ENCODE assay signal across 8 cellular contexts in genomic region chr4:3949916-3950315, GRCh38.
DNase-seq lines count a peak whose midpoint lies in the region; FAIRE-seq and TF ChIP-seq lines count a peak whose summit lies in the region.
"Not testable (repeated sequence)": the region's sequence is repeated elsewhere in the genome, so short reads cannot be mapped to it uniquely, and the experiment has no call there.

No MANE protein-coding gene starts in this region.

- not testable (repeated sequence) for TF ChIP-seq POLR2A in endothelial cell of umbilical vein (IDR thresholded peaks at IDR 0.05; ENCODE audit: low read depth, low read length)

- H3K36me3 Mint-ChIP-seq in activated naive CD4-positive, alpha-beta T cell treated with anti-CD3 and anti-CD28 coated beads for 36 hours (ENCODE audit: low read depth) = peaks cover 15% of the 10 kb centered on the region

- peak; percentile 14 for DNase-seq in A673 (ENCODE audit: low spot score)
- DNase-seq in GM03348 (ENCODE audit: low spot score) = peak; percentile 41
- peak; percentile 38 for DNase-seq in LHCN-M2 (ENCODE audit: low read depth)
- DNase-seq in RPMI8226 = peak; percentile 31
- peak; percentile 18 for DNase-seq in activated naive CD4-positive, alpha-beta T cell treated with anti-CD3 and anti-CD28 coated beads for 36 hours
- DNase-seq in endothelial cell of umbilical vein (ENCODE audit: low read depth, low spot score) = peak; percentile 20
- DNase-seq in hepatocyte (ENCODE audit: low spot score) = peak; percentile 61
- peak; percentile 37 for DNase-seq in osteoblast (ENCODE audit: insufficient read length, low spot score, missing footprints)

- not testable (repeated sequence) for H3K9me2 ChIP-seq in hepatocyte (replicated peaks; ENCODE audit: insufficient read depth)

- POLR2A ChIA-PET in A673 (lab: Charles Lee; ENCODE audit: low non-redundant PET); endothelial cell of umbilical vein (lab: Charles Lee): not testable (repeated sequence)

- dilution Hi-C loops in endothelial cell of umbilical vein (cut with MboI; ENCODE audit: extremely low pct_ligation_motif_present, low sequenced_read_pairs) = not testable (repeated sequence)

- H3K9me1 ChIP-seq in endothelial cell of umbilical vein (replicated peaks; ENCODE audit: control insufficient read depth, extremely low read depth, insufficient read depth, low read length) = not testable (repeated sequence)

- not testable (repeated sequence) for H3K27ac ChIP-seq in A673 (ENCODE audit: low read depth, low read length, poor library complexity, severe bottlenecking); endothelial cell of umbilical vein (ENCODE audit: insufficient read depth, low read depth, low read length); hepatocyte; osteoblast (ENCODE audit: low read depth, low read length)

- not testable (repeated sequence) for BruUV-seq in A673 (replicated peaks; lab: Mats Ljungman, UMichigan); endothelial cell of umbilical vein (replicated peaks; lab: Mats Ljungman, UMichigan)

- not testable (repeated sequence) for H3K4me2 ChIP-seq in endothelial cell of umbilical vein (ENCODE audit: insufficient read depth, low read length); hepatocyte; osteoblast (ENCODE audit: insufficient read depth, low read length)

- not testable (repeated sequence) for H4K20me1 ChIP-seq in endothelial cell of umbilical vein (replicated peaks; ENCODE audit: control insufficient read depth, extremely low read depth, insufficient read depth, low read length); hepatocyte (ENCODE audit: insufficient read depth, poor library complexity, severe bottlenecking); osteoblast (ENCODE audit: insufficient read depth, low read length)

- H3K79me2 ChIP-seq in endothelial cell of umbilical vein (ENCODE audit: control insufficient read depth, insufficient read depth, low read length); hepatocyte; osteoblast (ENCODE audit: insufficient read depth, low read length): not testable (repeated sequence)

- not testable (repeated sequence) for H3K4me3 ChIP-seq in A673 (ENCODE audit: low read depth, low read length, poor library complexity, severe bottlenecking); endothelial cell of umbilical vein (replicated peaks in 1 of 3; ENCODE audit: insufficient read depth in 1 of 3, low read depth in 1 of 3, low read length in 3 of 3); hepatocyte; osteoblast (ENCODE audit: insufficient read depth, low read length)

- 56% methylated on average over 5 of the region's 5 CpGs for WGBS in hepatocyte (ENCODE audit: low lambda C conversion rate, missing lambda C conversion rate)

- H3K36me3 ChIP-seq in A673 (ENCODE audit: insufficient read depth, low read length, poor library complexity, severe bottlenecking); endothelial cell of umbilical vein (ENCODE audit: control insufficient read depth in 2 of 2, extremely low read depth in 1 of 2, insufficient read depth in 2 of 2, low read length in 2 of 2); hepatocyte (replicated peaks; ENCODE audit: insufficient read depth, low read depth); osteoblast (ENCODE audit: insufficient read depth, low read length): not testable (repeated sequence)

- not testable (repeated sequence) for H3K4me1 ChIP-seq in A673 (ENCODE audit: insufficient read depth, low read length, poor library complexity, severe bottlenecking); endothelial cell of umbilical vein (ENCODE audit: control insufficient read depth, extremely low read depth, insufficient read depth, low read length); hepatocyte (ENCODE audit: insufficient read depth)
- H3K4me1 ChIP-seq in osteoblast (ENCODE audit: insufficient read depth, low read length) = peaks cover 16% of the 10 kb centered on the region

- not testable (repeated sequence) for H3K27ac Mint-ChIP-seq in activated naive CD4-positive, alpha-beta T cell treated with anti-CD3 and anti-CD28 coated beads for 36 hours

- H3K9ac ChIP-seq in endothelial cell of umbilical vein (replicated peaks; ENCODE audit: extremely low read depth, insufficient read depth, low read length) = not testable (repeated sequence)

- not testable (repeated sequence) for H3K4me3 Mint-ChIP-seq in activated naive CD4-positive, alpha-beta T cell treated with anti-CD3 and anti-CD28 coated beads for 36 hours

- not testable (repeated sequence) for H3K27me3 Mint-ChIP-seq in activated naive CD4-positive, alpha-beta T cell treated with anti-CD3 and anti-CD28 coated beads for 36 hours (ENCODE audit: low read depth)

- not testable (repeated sequence) for H3K9me3 ChIP-seq in A673 (ENCODE audit: low read depth, low read length, poor library complexity, severe bottlenecking); endothelial cell of umbilical vein (replicated peaks; ENCODE audit: control insufficient read depth, insufficient read depth, low read length); hepatocyte (ENCODE audit: low read depth); osteoblast (ENCODE audit: low read depth, low read length)

- peak; percentile 23; the same call in 1 of the 2 replicates for TF ChIP-seq CTCF in A673 (conservative IDR thresholded peaks at IDR 0.05; ENCODE audit: low read depth, low read length)
- TF ChIP-seq CTCF in endothelial cell of umbilical vein (IDR thresholded peaks at IDR 0.05; ENCODE audit: extremely low read depth in 1 of 2, insufficient read depth in 1 of 2, low read depth in 1 of 2, low read length in 2 of 2) = peak; percentile 21 to 63
- peak; percentile 43 for TF ChIP-seq CTCF in hepatocyte (IDR thresholded peaks at IDR 0.05; ENCODE audit: poor library complexity)
- peak; percentile 47 for TF ChIP-seq CTCF in osteoblast (IDR thresholded peaks at IDR 0.05; ENCODE audit: extremely low read depth, low read depth, low read length)

- CTCF ChIA-PET in A673 (lab: Charles Lee); activated naive CD4-positive, alpha-beta T cell treated with anti-CD3 and anti-CD28 coated beads for 36 hours (lab: Charles Lee): not testable (repeated sequence)
- CTCF ChIA-PET in endothelial cell of umbilical vein (lab: Charles Lee) = interaction anchor here (1.0 kb wide), 1 partner anchor 469 kb away, joined by 3 read pairs; no protein-coding TSS in a partner anchor

- not testable (repeated sequence) for H3K27me3 ChIP-seq in A673 (replicated peaks; ENCODE audit: insufficient read depth, low read depth, low read length, poor library complexity); endothelial cell of umbilical vein (ENCODE audit: control insufficient read depth in 2 of 2, insufficient read depth in 2 of 2, low read length in 2 of 2); hepatocyte; osteoblast (ENCODE audit: insufficient read depth, low read length)

- intact Hi-C loops in A673 (cut with micrococcal nuclease; ENCODE audit: unreplicated experiment) = not testable (repeated sequence)
- intact Hi-C loops in activated naive CD4-positive, alpha-beta T cell treated with anti-CD3 and anti-CD28 coated beads for 36 hours (cut with micrococcal nuclease) = loop anchor here (10.0 kb wide), 1 partner anchor 415 kb away; the partner anchor contains the start of gene LRPAP1
- intact Hi-C loops in endothelial cell of umbilical vein (cut with micrococcal nuclease) = loop anchor here (10.0 kb wide), 1 partner anchor 465 kb away; no protein-coding TSS in a partner anchor

- FAIRE-seq in endothelial cell of umbilical vein (lab: Jason Lieb, UNC) = not testable (repeated sequence)

- H2AFZ ChIP-seq in endothelial cell of umbilical vein (ENCODE audit: low read depth, low read length); hepatocyte; osteoblast (ENCODE audit: low read length): not testable (repeated sequence)

- H3K9me3 Mint-ChIP-seq in activated naive CD4-positive, alpha-beta T cell treated with anti-CD3 and anti-CD28 coated beads for 36 hours = not testable (repeated sequence)

- H3K4me1 Mint-ChIP-seq in activated naive CD4-positive, alpha-beta T cell treated with anti-CD3 and anti-CD28 coated beads for 36 hours (ENCODE audit: low read depth) = peaks cover 11% of the 10 kb centered on the region
